In genomic region chr6:10954590-10955010, GRCh38 we compare ENCODE assay signal across 1 cellular context.
TF ChIP-seq lines count a peak whose summit lies in the region.

No MANE protein-coding gene starts in this region.

TF ChIP-seq in H1, 55 proteins besides CTCF, POLR2A, EP300 and RAD21 (continued from another document):
- TF ChIP-seq CHD7 (IDR thresholded peaks at IDR 0.05; ENCODE audit: insufficient replicate concordance, low read length), result no peak
- TF ChIP-seq HDAC6 (IDR thresholded peaks at IDR 0.05; ENCODE audit: low read depth, low read length), result no peak
- TF ChIP-seq CBX5 (IDR thresholded peaks at IDR 0.05; ENCODE audit: low read depth, low read length), result no peak
- no peak for TF ChIP-seq EGR1 (IDR thresholded peaks at IDR 0.05; ENCODE audit: borderline replicate concordance, low read depth, low read length)
- no peak for TF ChIP-seq NRF1 (IDR thresholded peaks at IDR 0.05; ENCODE audit: low read depth, low read length)
- no peak for TF ChIP-seq TAF1 (IDR thresholded peaks at IDR 0.05; ENCODE audit: low read depth, low read length)
- no peak for TF ChIP-seq BACH1 (IDR thresholded peaks at IDR 0.05; ENCODE audit: low read length)
- TF ChIP-seq ATF2 (IDR thresholded peaks at IDR 0.05; ENCODE audit: low read length), result peak; percentile 96
- no peak for TF ChIP-seq SP2 (IDR thresholded peaks at IDR 0.05; ENCODE audit: low read length)
- TF ChIP-seq RXRA (IDR thresholded peaks at IDR 0.05; ENCODE audit: insufficient read depth, low read depth, low read length), result no peak
- TF ChIP-seq CBX8 (IDR thresholded peaks at IDR 0.05; ENCODE audit: borderline replicate concordance, low read depth, low read length), result no peak
- TF ChIP-seq SIN3A (conservative IDR thresholded peaks at IDR 0.05 in 1 of 2, IDR thresholded peaks at IDR 0.05 in 1 of 2; ENCODE audit: low read depth in 1 of 2, low read length in 2 of 2), result no peak
- no peak for TF ChIP-seq ATF3 (IDR thresholded peaks at IDR 0.05; ENCODE audit: insufficient read depth, low read depth, low read length)
- no peak for TF ChIP-seq ZNF274 (IDR thresholded peaks at IDR 0.05; ENCODE audit: borderline replicate concordance, extremely low read depth, low read length)
- TF ChIP-seq SP4 (IDR thresholded peaks at IDR 0.05; ENCODE audit: low read length), result no peak
- TF ChIP-seq NANOG (IDR thresholded peaks at IDR 0.05; ENCODE audit: insufficient read depth, low read depth, low read length, poor library complexity, severe bottlenecking), result no peak
- TF ChIP-seq EZH2 (IDR thresholded peaks at IDR 0.05; ENCODE audit: low read depth, low read length, severe bottlenecking), result no peak
- TF ChIP-seq RBBP5 (IDR thresholded peaks at IDR 0.05; ENCODE audit: borderline replicate concordance, low read depth, low read length), result no peak
- no peak for TF ChIP-seq E2F6 (IDR thresholded peaks at IDR 0.05)
- TF ChIP-seq CREB1 (IDR thresholded peaks at IDR 0.05), result peak; percentile 90
- no peak for TF ChIP-seq POLR2AphosphoS5 (IDR thresholded peaks at IDR 0.05; ENCODE audit: low read depth, low read length)
- no peak for TF ChIP-seq GTF2F1 (IDR thresholded peaks at IDR 0.05; ENCODE audit: borderline replicate concordance, low read depth, low read length)
- TF ChIP-seq YY1 (IDR thresholded peaks at IDR 0.05; ENCODE audit: low read depth, low read length), result peak; percentile 94
- peak; percentile 11; the same call in 1 of the 2 replicates for TF ChIP-seq RFX5 (IDR thresholded peaks at IDR 0.05; ENCODE audit: borderline replicate concordance, low read depth, low read length)
- no peak for TF ChIP-seq TEAD4 (IDR thresholded peaks at IDR 0.05; ENCODE audit: low read depth, low read length)
- 0 out of 2 replicates have a peak, but pooled peaks have one; percentile 2 for TF ChIP-seq USF2 (IDR thresholded peaks at IDR 0.05; ENCODE audit: low read length)
- peak; percentile 59 for TF ChIP-seq JUND (IDR thresholded peaks at IDR 0.05; ENCODE audit: low read length)
- TF ChIP-seq CHD1 (IDR thresholded peaks at IDR 0.05; ENCODE audit: low read depth, low read length), result no peak
- no peak for TF ChIP-seq JUN (IDR thresholded peaks at IDR 0.05; ENCODE audit: low read depth, low read length)
- no peak for TF ChIP-seq BRCA1 (IDR thresholded peaks at IDR 0.05; ENCODE audit: low read depth, low read length)
- TF ChIP-seq SUZ12 (IDR thresholded peaks at IDR 0.05; ENCODE audit: low read length), result no peak
- no peak for TF ChIP-seq KDM1A (IDR thresholded peaks at IDR 0.05; ENCODE audit: borderline replicate concordance, low read length)
- TF ChIP-seq PHF8 (conservative IDR thresholded peaks at IDR 0.05; ENCODE audit: low read depth, low read length), result no peak
- no peak for TF ChIP-seq SIX5 (IDR thresholded peaks at IDR 0.05; ENCODE audit: low read depth, low read length)
- no peak for TF ChIP-seq KDM4A (IDR thresholded peaks at IDR 0.05; ENCODE audit: low read depth, low read length, severe bottlenecking)
- no peak for TF ChIP-seq SIRT6 (IDR thresholded peaks at IDR 0.05; ENCODE audit: low read length)
- TF ChIP-seq POU5F1 (IDR thresholded peaks at IDR 0.05; ENCODE audit: low read depth, low read length), result no peak
- TF ChIP-seq SAP30 (IDR thresholded peaks at IDR 0.05; ENCODE audit: insufficient read depth, insufficient replicate concordance, low read length), result no peak
- TF ChIP-seq SRF (IDR thresholded peaks at IDR 0.05; ENCODE audit: low read depth, low read length), result no peak
- TF ChIP-seq CTBP2 (IDR thresholded peaks at IDR 0.05; ENCODE audit: borderline replicate concordance, insufficient read depth, insufficient read length, low read length), result no peak
